In the genomic region with DNA sequence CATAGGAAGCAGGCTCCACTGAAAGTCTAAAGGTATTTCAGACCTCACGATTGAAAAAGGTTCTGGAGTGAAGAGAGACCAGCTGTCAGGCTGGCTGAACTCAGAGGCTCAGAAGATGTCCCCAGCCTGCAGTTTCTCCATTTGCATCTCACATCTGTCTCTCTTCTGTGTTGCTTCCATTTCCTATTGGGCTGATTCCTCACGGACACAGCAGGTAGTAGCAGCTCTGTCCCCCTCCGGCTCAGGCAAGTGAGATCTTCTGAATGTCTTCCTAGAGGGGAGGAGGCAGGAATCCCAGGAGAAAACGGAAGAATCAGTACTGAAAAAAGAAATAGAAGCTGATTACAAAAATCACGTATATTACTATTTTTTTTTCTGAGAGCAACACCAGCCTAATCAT, we compare ENCODE assay signal across 1 cellular context.
TF ChIP-seq lines count a peak whose summit lies in the region.

No MANE protein-coding gene starts in this region.

TF ChIP-seq in HEK293, 187 proteins besides CTCF, POLR2A, EP300 and RAD21 (continued from another document):
- TF ChIP-seq ZNF292 (tag by site-specific recombination; IDR thresholded peaks at IDR 0.05; ENCODE audit: borderline replicate concordance, low read depth) = no peak
- TF ChIP-seq, protein P1, sequence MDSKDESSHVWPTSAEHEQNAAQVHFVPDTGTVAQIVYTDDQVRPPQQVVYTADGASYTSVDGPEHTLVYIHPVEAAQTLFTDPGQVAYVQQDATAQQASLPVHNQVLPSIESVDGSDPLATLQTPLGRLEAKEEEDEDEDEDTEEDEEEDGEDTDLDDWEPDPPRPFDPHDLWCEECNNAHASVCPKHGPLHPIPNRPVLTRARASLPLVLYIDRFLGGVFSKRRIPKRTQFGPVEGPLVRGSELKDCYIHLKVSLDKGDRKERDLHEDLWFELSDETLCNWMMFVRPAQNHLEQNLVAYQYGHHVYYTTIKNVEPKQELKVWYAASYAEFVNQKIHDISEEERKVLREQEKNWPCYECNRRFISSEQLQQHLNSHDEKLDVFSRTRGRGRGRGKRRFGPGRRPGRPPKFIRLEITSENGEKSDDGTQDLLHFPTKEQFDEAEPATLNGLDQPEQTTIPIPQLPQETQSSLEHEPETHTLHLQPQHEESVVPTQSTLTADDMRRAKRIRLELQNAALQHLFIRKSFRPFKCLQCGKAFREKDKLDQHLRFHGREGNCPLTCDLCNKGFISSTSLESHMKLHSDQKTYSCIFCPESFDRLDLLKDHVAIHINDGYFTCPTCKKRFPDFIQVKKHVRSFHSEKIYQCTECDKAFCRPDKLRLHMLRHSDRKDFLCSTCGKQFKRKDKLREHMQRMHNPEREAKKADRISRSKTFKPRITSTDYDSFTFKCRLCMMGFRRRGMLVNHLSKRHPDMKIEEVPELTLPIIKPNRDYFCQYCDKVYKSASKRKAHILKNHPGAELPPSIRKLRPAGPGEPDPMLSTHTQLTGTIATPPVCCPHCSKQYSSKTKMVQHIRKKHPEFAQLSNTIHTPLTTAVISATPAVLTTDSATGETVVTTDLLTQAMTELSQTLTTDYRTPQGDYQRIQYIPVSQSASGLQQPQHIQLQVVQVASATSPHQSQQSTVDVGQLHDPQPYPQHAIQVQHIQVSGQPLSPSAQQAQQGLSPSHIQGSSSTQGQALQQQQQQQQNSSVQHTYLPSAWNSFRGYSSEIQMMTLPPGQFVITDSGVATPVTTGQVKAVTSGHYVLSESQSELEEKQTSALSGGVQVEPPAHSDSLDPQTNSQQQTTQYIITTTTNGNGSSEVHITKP (tag by site-specific recombination; IDR thresholded peaks at IDR 0.05) = 0 out of 2 replicates have a peak, but pooled peaks have one; percentile 10
- TF ChIP-seq ZNF266 (tag by site-specific recombination; IDR thresholded peaks at IDR 0.05; ENCODE audit: low read depth) = no peak
- TF ChIP-seq KLF17 (tag by site-specific recombination; IDR thresholded peaks at IDR 0.05) = no peak
